Comparison of ENCODE assay signal across 7 cellular contexts in the genomic region with DNA sequence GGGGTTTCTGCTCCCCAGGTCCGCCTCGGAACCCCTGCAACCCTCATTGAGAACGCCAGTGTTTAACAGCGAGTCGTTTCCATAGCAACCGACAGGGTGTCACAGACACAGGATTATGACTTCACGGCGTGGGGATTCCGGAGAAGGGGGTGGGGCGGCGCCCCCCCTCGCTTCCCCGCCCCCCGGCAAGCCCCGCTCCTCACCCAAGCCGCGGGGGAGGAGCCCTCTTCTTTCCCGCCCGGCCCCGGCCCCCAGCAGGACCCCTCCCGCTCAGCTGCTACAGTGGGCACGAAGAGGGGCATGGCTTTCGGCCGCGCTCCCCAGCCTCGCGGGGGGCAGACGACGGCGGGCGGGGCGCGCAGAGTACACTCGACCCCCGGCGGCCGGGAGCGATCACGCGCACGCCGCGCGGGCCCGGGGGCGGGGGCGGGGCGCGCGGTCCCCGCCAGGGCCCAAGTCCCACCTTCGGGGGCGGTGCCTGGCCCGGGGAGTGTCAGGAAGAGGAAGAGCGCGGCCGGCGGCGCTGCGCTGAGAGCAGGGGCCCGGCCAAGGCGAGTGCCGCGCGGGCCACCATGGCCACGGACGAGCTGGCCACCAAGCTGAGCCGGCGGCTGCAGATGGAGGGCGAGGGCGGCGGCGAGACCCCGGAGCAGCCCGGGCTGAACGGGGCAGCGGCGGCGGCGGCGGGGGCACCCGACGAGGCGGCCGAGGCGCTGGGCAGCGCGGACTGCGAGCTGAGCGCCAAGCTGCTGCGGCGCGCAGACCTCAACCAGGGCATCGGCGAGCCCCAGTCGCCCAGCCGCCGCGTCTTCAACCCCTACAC. TPM values are rescaled to one million over a fixed set of nuclear protein-coding genes. Genes with fewer than 3 reads are reported as not detected.
DNase-seq lines count a peak whose midpoint lies in the region; ATAC-seq and TF ChIP-seq lines count a peak whose summit lies in the region.

A gene with protein sequence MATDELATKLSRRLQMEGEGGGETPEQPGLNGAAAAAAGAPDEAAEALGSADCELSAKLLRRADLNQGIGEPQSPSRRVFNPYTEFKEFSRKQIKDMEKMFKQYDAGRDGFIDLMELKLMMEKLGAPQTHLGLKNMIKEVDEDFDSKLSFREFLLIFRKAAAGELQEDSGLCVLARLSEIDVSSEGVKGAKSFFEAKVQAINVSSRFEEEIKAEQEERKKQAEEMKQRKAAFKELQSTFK (plus strand): TSS at position 489 of the 823 bp plus-strand sequence. CDS start 84 bp downstream, at position 573.

- peak within 1 kb of the TSS; percentile 96 to 100 (median 97) for H3K4me3 Mint-ChIP-seq in immature natural killer cell

- TF ChIP-seq POLR2A in spleen (IDR thresholded peaks at IDR 0.05), result peak in 2 of 3 donors; percentile 58 to 79

- peaks cover 15% of the 10 kb centered on the region for H3K4me1 ChIP-seq in mammary epithelial cell (ENCODE audit: insufficient read depth, low read length)
- peaks cover 34 to 65% (median 48%) of the 10 kb centered on the region in 6 donors for H3K4me1 ChIP-seq in spleen

- peaks cover 50 to 62% (median 56%) of the 10 kb centered on the region in 3 donors for H3K27me3 Mint-ChIP-seq in immature natural killer cell (ENCODE audit: low read depth in 3 of 3)

- no peaks in the 10 kb centered on the region for H3K27me3 ChIP-seq in mammary epithelial cell (ENCODE audit: insufficient read depth, low read length)
- H3K27me3 ChIP-seq in spleen (replicated peaks in 1 of 7), result no peaks in the 10 kb centered on the region

- DNase-seq in NCI-H2171 treated with DMSO at 0.1 percent for 48 hours (lab: John Stamatoyannopoulos, UW) (peak; percentile 89), mammary epithelial cell (peak; percentile 66), immature natural killer cell (peak; percentile 90 to 93 (median 93)), spleen (peak; percentile 98)

- CTCF ChIA-PET in mammary epithelial cell (lab: Charles Lee; ENCODE audit: low non-redundant PET), result no interaction called here

- peak within 1 kb of the TSS; percentile 85 for H3K9ac ChIP-seq in mammary epithelial cell (ENCODE audit: insufficient read depth, low read length)

- no peak for TF ChIP-seq CTCF in WI38 (IDR thresholded peaks at IDR 0.05; ENCODE audit: low read depth, low read length)
- peak in 1 of 2 donors; percentile 2 for TF ChIP-seq CTCF in mammary epithelial cell (conservative IDR thresholded peaks at IDR 0.05 in 1 of 2, IDR thresholded peaks at IDR 0.05 in 1 of 2; ENCODE audit: extremely low read depth in 1 of 2, insufficient read depth in 1 of 2, low read depth in 1 of 2, low read length in 2 of 2)
- TF ChIP-seq CTCF in spleen (IDR thresholded peaks at IDR 0.05 in 8 of 11, conservative IDR thresholded peaks at IDR 0.05 in 3 of 11), result peak in 1 of 11 experiments; percentile 11

- BruUV-seq in mammary epithelial cell (replicated peaks; lab: Mats Ljungman, UMichigan), result no TSS peak

- H3K9me3 ChIP-seq in mammary epithelial cell (replicated peaks; ENCODE audit: insufficient read depth, low read length) (no peaks in the 10 kb centered on the region), spleen (no peaks in the 10 kb centered on the region)

- H3K36me3 ChIP-seq in mammary epithelial cell (ENCODE audit: insufficient read depth, low read length) (no peaks in the 10 kb centered on the region), spleen (peaks cover 0 to 26% (median 3%) of the 10 kb centered on the region in 6 donors)

- H3K4me1 Mint-ChIP-seq in immature natural killer cell, result peaks cover 75 to 79% of the 10 kb centered on the region in 2 donors

- dilution Hi-C loops in mammary epithelial cell (cut with HindIII; ENCODE audit: low sequenced_read_pairs), result no loop called here

- H3K36me3 Mint-ChIP-seq in immature natural killer cell, result peaks cover 20 to 36% (median 25%) of the 10 kb centered on the region in 3 donors

- no peaks in the 10 kb centered on the region for H4K20me1 ChIP-seq in mammary epithelial cell (ENCODE audit: insufficient read depth, low read length)

- H2AFZ ChIP-seq in mammary epithelial cell (ENCODE audit: low read depth, low read length), result peak within 1 kb of the TSS; percentile 83

- WGBS in mammary epithelial cell (ENCODE audit: low coverage, missing lambda C conversion rate), result 0% methylated on average over 11 of the region's 99 CpGs
- 0 to 2% (median 1%) methylated on average over 12 to 99 of the region's 99 CpGs for WGBS in spleen, 5 donors

- no peaks in the 10 kb centered on the region for H3K9me3 Mint-ChIP-seq in immature natural killer cell

- peak within 1 kb of the TSS; percentile 97 to 100 (median 100) for H3K27ac Mint-ChIP-seq in immature natural killer cell

- peak within 1 kb of the TSS; percentile 83 for H3K4me2 ChIP-seq in mammary epithelial cell (ENCODE audit: insufficient read depth, low read depth, low read length)

- intact Hi-C loops in mammary epithelial cell (cut with micrococcal nuclease) (loop anchor here (2.0 kb wide), 1 partner anchor 57 kb away; no protein-coding TSS in a partner anchor), spleen (cut with DNase I; ENCODE audit: low total_unique reads) (no loop called here)

- in situ Hi-C loops in mammary epithelial cell (cut with MboI; ENCODE audit: low sequenced_read_pairs in 2 of 2), result loop anchor here in 1 of 2 donors (10.0 kb wide), 2 partner anchors 65 to 255 kb away; a partner anchor contains a TSS

- peak within 1 kb of the TSS; percentile 71 for H3K27ac ChIP-seq in mammary epithelial cell (ENCODE audit: insufficient read depth, low read depth, low read length)
- H3K27ac ChIP-seq in spleen, result peak within 1 kb of the TSS; percentile 62 to 96 (median 88)

- peak; percentile 48 for ATAC-seq in GM18519 (IDR thresholded peaks at IDR 0.05; ENCODE audit: low FRiP score, unreplicated experiment)
- ATAC-seq in HG02981 (IDR thresholded peaks at IDR 0.05; ENCODE audit: unreplicated experiment), result peak; percentile 68

- H3K79me2 ChIP-seq in mammary epithelial cell (ENCODE audit: insufficient read depth, low read length), result peaks cover 49% of the 10 kb centered on the region

- peak within 1 kb of the TSS; percentile 86 for H3K4me3 ChIP-seq in WI38 (ENCODE audit: low read depth, low read length)
- H3K4me3 ChIP-seq in mammary epithelial cell (replicated peaks in 1 of 3; ENCODE audit: insufficient read depth in 1 of 3, low read depth in 2 of 3, low read length in 3 of 3), result peak within 1 kb of the TSS; percentile 89 to 92 (median 90)
- peak within 1 kb of the TSS; percentile 69 to 97 (median 88) for H3K4me3 ChIP-seq in spleen

RNA-seq across cellular contexts. Expression of the gene that starts here (rescaled TPM):
- 10 to 100 TPM; 17.8 to 56.2 TPM for total RNA-seq in mammary epithelial cell
- 61.9 TPM for polyA plus RNA-seq in mammary epithelial cell
- 17.1 TPM for polyA minus RNA-seq in mammary epithelial cell
- 1,000 to 10,000 TPM in 1 of 3 donors, 100 to 1,000 TPM in 2; 686 to 1,063 (median 771) TPM for polyA plus RNA-seq in immature natural killer cell
- total RNA-seq in spleen, result 100 to 1,000 TPM; 131 to 226 (median 164) TPM
- polyA plus RNA-seq in spleen, result 100 to 1,000 TPM in 1 of 3 donors, 10 to 100 TPM in 2; 81.8 to 148 (median 87.1) TPM

Comparison
In these comparisons a context has a peak if more than half of its experiments do, and no peak if none do; other contexts are left out.
1. Peak in every context shown above with its lines: DNase-seq, ATAC-seq, H3K4me3 ChIP-seq and H3K27ac ChIP-seq.
2. RNA of the gene that starts here (polyA plus RNA-seq): 686 to 1,063 TPM in immature natural killer cell; 81.8 to 148 TPM in spleen and 61.9 TPM in mammary epithelial cell (single experiment); every median in the first group is over 4 times any median in the second.